24 cellular contexts compared by ENCODE assay signal in genomic region chr1:77398115-77398514, GRCh38.
"Had no signal": no experiment of that assay in that cellular context is flagged by ENCODE, and none has a peak within 500 bp of the region (broad histone marks: within the 10 kb centered on the region; RNA-seq: fewer than 3 reads in every experiment).

No MANE protein-coding gene starts in this region.

- H3K9me3 ChIP-seq: colonic mucosa, esophagus squamous epithelium, gastroesophageal sphincter, heart right ventricle, ovary, psoas muscle, right atrium auricular region, transverse colon had no signal

- H3K27me3 Mint-ChIP-seq: activated naive CD4-positive, alpha-beta T cell treated with anti-CD3 and anti-CD28 coated beads, Interleukin-2, amount 50 U/mL, for 24 hours; naive thymus-derived CD4-positive, alpha-beta T cell; T-cell had no signal

- H3K4me3 ChIP-seq: colonic mucosa, esophagus squamous epithelium, gastroesophageal sphincter, heart right ventricle, lung, ovary, psoas muscle, right atrium auricular region, transverse colon had no signal

- DNase-seq: activated CD4-positive, alpha-beta T cell treated with anti-CD3 and anti-CD28 coated beads for 1 hour; activated CD4-positive, alpha-beta T cell treated with anti-CD3 and anti-CD28 coated beads, Interleukin-2, amount 50 U/mL, for 1 hour; activated CD8-positive, alpha-beta T cell treated with anti-CD3 and anti-CD28 coated beads, Interleukin-2, amount 10 ng/mL, durations not matched to agents 7 days and 5 days; activated gamma-delta T cell treated with Interleukin-2 at 50 U/mL for 16 hours; activated T-cell treated with anti-CD3 and anti-CD28 coated beads, Interleukin-2, amount 50 U/mL, for 1 hour; aorta; brain microvascular endothelial cell; central memory CD4-positive, alpha-beta T cell; colonic mucosa; endodermal cell; esophagus squamous epithelium; heart right ventricle; islet precursor cell; naive thymus-derived CD4-positive, alpha-beta T cell; ovary; psoas muscle; stimulated activated CD4-positive, alpha-beta T cell treated with anti-CD3 and anti-CD28 coated beads, Interleukin-4, amount 100 ng/mL, for 24 hours; stimulated activated naive CD4-positive, alpha-beta T cell treated with Interleukin-2 at 50 U/mL for 16 hours; T-cell; transverse colon had no signal

- ATAC-seq: activated CD8-positive, alpha-beta T cell treated with anti-CD3 and anti-CD28 coated beads, Interleukin-2, amount 10 ng/mL, durations not matched to agents 7 days and 5 days; gastroesophageal sphincter; heart right ventricle; naive thymus-derived CD4-positive, alpha-beta T cell; psoas muscle; T-cell had no signal

- H3K27me3 ChIP-seq: brain microvascular endothelial cell, colonic mucosa, esophagus squamous epithelium, gastroesophageal sphincter, heart right ventricle, ovary, right atrium auricular region, transverse colon had no signal

- H3K27ac ChIP-seq: brain microvascular endothelial cell, colonic mucosa, esophagus squamous epithelium, gastroesophageal sphincter, heart right ventricle, ovary, psoas muscle, right atrium auricular region, transverse colon had no signal

- H3K4me1 ChIP-seq: colonic mucosa, esophagus squamous epithelium, gastroesophageal sphincter, heart right ventricle, psoas muscle, right atrium auricular region, transverse colon had no signal

- H3K9me3 Mint-ChIP-seq: activated naive CD4-positive, alpha-beta T cell treated with anti-CD3 and anti-CD28 coated beads, Interleukin-2, amount 50 U/mL, for 24 hours; endodermal cell; T-cell had no signal

- H3K4me3 Mint-ChIP-seq: activated CD8-positive, alpha-beta T cell treated with anti-CD3 and anti-CD28 coated beads, Interleukin-2, amount 10 ng/mL, durations not matched to agents 7 days and 5 days; activated naive CD4-positive, alpha-beta T cell treated with anti-CD3 and anti-CD28 coated beads, Interleukin-2, amount 50 U/mL, for 24 hours; endodermal cell; naive thymus-derived CD4-positive, alpha-beta T cell; T-cell had no signal

- H3K27ac Mint-ChIP-seq: activated CD8-positive, alpha-beta T cell treated with anti-CD3 and anti-CD28 coated beads, Interleukin-2, amount 10 ng/mL, durations not matched to agents 7 days and 5 days; activated naive CD4-positive, alpha-beta T cell treated with anti-CD3 and anti-CD28 coated beads, Interleukin-2, amount 50 U/mL, for 24 hours; endodermal cell; T-cell had no signal

- H3K36me3 ChIP-seq: brain microvascular endothelial cell, colonic mucosa, esophagus squamous epithelium, gastroesophageal sphincter, heart right ventricle, ovary, right atrium auricular region, transverse colon had no signal
